In genomic region chr12:42516573-42516972, GRCh38 we compare ENCODE assay signal across 39 cellular contexts.
"Had no signal": no experiment of that assay in that cellular context is flagged by ENCODE, and none has a peak within 500 bp of the region (broad histone marks: within the 10 kb centered on the region; RNA-seq: fewer than 3 reads in every experiment).

No MANE protein-coding gene starts in this region.

- H3K4me3 ChIP-seq: adrenal gland, ascending aorta, body of pancreas, breast epithelium, cardiac muscle cell had no signal

- H3K9me3 Mint-ChIP-seq: activated naive CD4-positive, alpha-beta T cell treated with anti-CD3 and anti-CD28 coated beads, Interleukin-2, amount 10 ng/mL, durations not matched to agents 7 days and 5 days; activated T-cell treated with anti-CD3 and anti-CD28 coated beads, Interleukin-2, amount 50 U/mL, for 24 hours; activated T-helper 1 cell treated with anti-CD3 and anti-CD28 coated beads, Interleukin-12 subunit alpha, Interleukin-12 subunit beta, Interleukin-2, Interleukin-4 antibody, amounts not matched to agents 30 ng/mL and 10 ng/mL and 1 ng/mL, durations not matched to agents 14 hours and 24 hours and 36 hours; activated T-helper 2 cell treated with anti-CD3 and anti-CD28 coated beads, Interferon-gamma antibody, Interleukin-2, Interleukin-4, amounts not matched to agents 10 μg/mL and 5 μg/mL and 100 μg/mL, durations not matched to agents 14 hours and 24 hours and 36 hours had no signal

- FAIRE-seq: bronchial epithelial cell had no signal

- H3K36me3 Mint-ChIP-seq: activated naive CD4-positive, alpha-beta T cell treated with anti-CD3 and anti-CD28 coated beads, Interleukin-2, amount 10 ng/mL, durations not matched to agents 7 days and 5 days; activated naive CD4-positive, alpha-beta T cell treated with anti-CD3 and anti-CD28 coated beads, Interleukin-2, amount 50 U/mL, for 72 hours; activated naive CD8-positive, alpha-beta T cell; activated naive CD8-positive, alpha-beta T cell treated with anti-CD3 and anti-CD28 coated beads for 36 hours; activated naive CD8-positive, alpha-beta T cell treated with anti-CD3 and anti-CD28 coated beads, Interleukin-2, amount 10 ng/mL, durations not matched to agents 7 days and 5 days had no signal

- H3K4me1 Mint-ChIP-seq: activated naive CD4-positive, alpha-beta T cell treated with anti-CD3 and anti-CD28 coated beads, Interleukin-2, amount 10 ng/mL, durations not matched to agents 7 days and 5 days; activated naive CD4-positive, alpha-beta T cell treated with anti-CD3 and anti-CD28 coated beads, Interleukin-2, amount 50 U/mL, for 24 hours; activated naive CD8-positive, alpha-beta T cell treated with anti-CD3 and anti-CD28 coated beads for 36 hours; activated naive CD8-positive, alpha-beta T cell treated with anti-CD3 and anti-CD28 coated beads, Interleukin-2, amount 10 ng/mL, durations not matched to agents 7 days and 5 days; activated naive CD8-positive, alpha-beta T cell treated with anti-CD3 and anti-CD28 coated beads, Interleukin-2, amount 50 U/mL, for 24 hours; activated T-helper 17 cell treated with anti-CD3 and anti-CD28 coated beads, Interleukin-2, amount 50 U/mL, for 72 hours; central memory CD8-positive, alpha-beta T cell had no signal

- H3K27me3 ChIP-seq: adrenal gland, ascending aorta, body of pancreas, brain microvascular endothelial cell, breast epithelium, cardiac muscle cell had no signal

- ATAC-seq: activated naive CD4-positive, alpha-beta T cell treated with anti-CD3 and anti-CD28 coated beads, Interleukin-2, amount 50 U/mL, for 72 hours; activated naive CD8-positive, alpha-beta T cell treated with anti-CD3 and anti-CD28 coated beads, Interleukin-2, amount 50 U/mL, for 24 hours; activated T-cell treated with anti-CD3 and anti-CD28 coated beads, Interleukin-2, amount 50 U/mL, for 4 hours; activated T-cell treated with anti-CD3 and anti-CD28 coated beads, Interleukin-2, amount 50 U/mL, for 72 hours; activated T-helper 17 cell treated with anti-CD3 and anti-CD28 coated beads, Interleukin-2, amount 50 U/mL, for 72 hours; body of pancreas had no signal

- H3K27ac ChIP-seq: adrenal gland, ascending aorta, body of pancreas, brain microvascular endothelial cell, breast epithelium, cardiac muscle cell had no signal

- H3K27me3 Mint-ChIP-seq: activated naive CD4-positive, alpha-beta T cell treated with anti-CD3 and anti-CD28 coated beads, Interleukin-2, amount 10 ng/mL, durations not matched to agents 7 days and 5 days; brain had no signal

- H3K4me3 Mint-ChIP-seq: activated naive CD4-positive, alpha-beta T cell treated with anti-CD3 and anti-CD28 coated beads for 36 hours; activated naive CD4-positive, alpha-beta T cell treated with anti-CD3 and anti-CD28 coated beads, Interleukin-2, amount 10 ng/mL, durations not matched to agents 7 days and 5 days; activated naive CD4-positive, alpha-beta T cell treated with anti-CD3 and anti-CD28 coated beads, Interleukin-2, amount 50 U/mL, for 24 hours; activated naive CD8-positive, alpha-beta T cell; activated naive CD8-positive, alpha-beta T cell treated with anti-CD3 and anti-CD28 coated beads for 36 hours; activated naive CD8-positive, alpha-beta T cell treated with anti-CD3 and anti-CD28 coated beads, Interleukin-2, amount 10 ng/mL, durations not matched to agents 7 days and 5 days; activated naive CD8-positive, alpha-beta T cell treated with anti-CD3 and anti-CD28 coated beads, Interleukin-2, amount 50 U/mL, for 24 hours; activated T-cell treated with anti-CD3 and anti-CD28 coated beads, Interleukin-2, amount 50 U/mL, for 24 hours; activated T-cell treated with anti-CD3 and anti-CD28 coated beads, Interleukin-2, amount 50 U/mL, for 4 hours; activated T-cell treated with anti-CD3 and anti-CD28 coated beads, Interleukin-2, amount 50 U/mL, for 72 hours; activated T-helper 1 cell treated with anti-CD3 and anti-CD28 coated beads, Interleukin-12 subunit alpha, Interleukin-12 subunit beta, Interleukin-2, Interleukin-4 antibody, amounts not matched to agents 30 ng/mL and 10 ng/mL and 1 ng/mL, durations not matched to agents 14 hours and 24 hours and 36 hours; activated T-helper 17 cell treated with anti-CD3 and anti-CD28 coated beads, Interleukin-2, amount 50 U/mL, for 72 hours; brain; central memory CD8-positive, alpha-beta T cell had no signal

- DNase-seq: activated effector memory CD4-positive, alpha-beta T cell treated with anti-CD3 and anti-CD28 coated beads, Interleukin-2, amount 50 U/mL, for 16 hours; activated effector memory CD4-positive, alpha-beta T cell treated with Interleukin-2 at 50 U/mL for 16 hours; activated gamma-delta T cell; activated gamma-delta T cell treated with Interleukin-2 at 50 U/mL for 16 hours; activated naive CD4-positive, alpha-beta T cell; activated naive CD4-positive, alpha-beta T cell treated with anti-CD3 and anti-CD28 coated beads for 36 hours; activated naive CD4-positive, alpha-beta T cell treated with anti-CD3 and anti-CD28 coated beads, Interleukin-2, amount 10 ng/mL, durations not matched to agents 7 days and 5 days; activated naive CD4-positive, alpha-beta T cell treated with anti-CD3 and anti-CD28 coated beads, Interleukin-2, amount 50 U/mL, for 16 hours; activated naive CD4-positive, alpha-beta T cell treated with Interleukin-2 at 50 U/mL for 16 hours; activated naive CD8-positive, alpha-beta T cell treated with anti-CD3 and anti-CD28 coated beads for 36 hours; activated naive CD8-positive, alpha-beta T cell treated with anti-CD3 and anti-CD28 coated beads, Interleukin-2, amount 10 ng/mL, durations not matched to agents 7 days and 5 days; activated naive CD8-positive, alpha-beta T cell treated with anti-CD3 and anti-CD28 coated beads, Interleukin-2, amount 50 U/mL, for 24 hours; activated T-cell treated with anti-CD3 and anti-CD28 coated beads, Interleukin-2, amount 50 U/mL, for 1 hour; activated T-cell treated with anti-CD3 and anti-CD28 coated beads, Interleukin-2, amount 50 U/mL, for 24 hours; activated T-cell treated with anti-CD3 and anti-CD28 coated beads, Interleukin-2, amount 50 U/mL, for 4 hours; activated T-cell treated with anti-CD3 and anti-CD28 coated beads, Interleukin-2, amount 50 U/mL, for 48 hours; activated T-cell treated with anti-CD3 and anti-CD28 coated beads, Interleukin-2, amount 50 U/mL, for 72 hours; adrenal gland; amniotic stem cell; amygdala; anterior cingulate cortex; aorta; body of pancreas; brain microvascular endothelial cell; caudate nucleus; central memory CD4-positive, alpha-beta T cell; cerebellar nuclear complex had no signal

- H3K36me3 ChIP-seq: adrenal gland, ascending aorta, brain microvascular endothelial cell, breast epithelium had no signal

- H3K4me1 ChIP-seq: adrenal gland, ascending aorta, breast epithelium had no signal

- H3K27ac Mint-ChIP-seq: activated naive CD4-positive, alpha-beta T cell treated with anti-CD3 and anti-CD28 coated beads for 36 hours; activated naive CD4-positive, alpha-beta T cell treated with anti-CD3 and anti-CD28 coated beads, Interleukin-2, amount 10 ng/mL, durations not matched to agents 7 days and 5 days; activated naive CD4-positive, alpha-beta T cell treated with anti-CD3 and anti-CD28 coated beads, Interleukin-2, amount 50 U/mL, for 24 hours; activated naive CD4-positive, alpha-beta T cell treated with anti-CD3 and anti-CD28 coated beads, Interleukin-2, amount 50 U/mL, for 72 hours; activated naive CD8-positive, alpha-beta T cell; activated naive CD8-positive, alpha-beta T cell treated with anti-CD3 and anti-CD28 coated beads for 36 hours; activated naive CD8-positive, alpha-beta T cell treated with anti-CD3 and anti-CD28 coated beads, Interleukin-2, amount 10 ng/mL, durations not matched to agents 7 days and 5 days; activated naive CD8-positive, alpha-beta T cell treated with anti-CD3 and anti-CD28 coated beads, Interleukin-2, amount 50 U/mL, for 24 hours; activated T-cell treated with anti-CD3 and anti-CD28 coated beads, Interleukin-2, amount 50 U/mL, for 24 hours; activated T-cell treated with anti-CD3 and anti-CD28 coated beads, Interleukin-2, amount 50 U/mL, for 72 hours; activated T-helper 1 cell treated with anti-CD3 and anti-CD28 coated beads, Interleukin-12 subunit alpha, Interleukin-12 subunit beta, Interleukin-2, Interleukin-4 antibody, amounts not matched to agents 30 ng/mL and 10 ng/mL and 1 ng/mL, durations not matched to agents 14 hours and 24 hours and 36 hours; activated T-helper 17 cell treated with anti-CD3 and anti-CD28 coated beads, Interleukin-2, amount 50 U/mL, for 72 hours; activated T-helper 2 cell treated with anti-CD3 and anti-CD28 coated beads, Interferon-gamma antibody, Interleukin-2, Interleukin-4, amounts not matched to agents 10 μg/mL and 5 μg/mL and 100 μg/mL, durations not matched to agents 14 hours and 24 hours and 36 hours; brain had no signal

- H3K9me3 ChIP-seq: adrenal gland, body of pancreas had no signal
